In the genomic region with DNA sequence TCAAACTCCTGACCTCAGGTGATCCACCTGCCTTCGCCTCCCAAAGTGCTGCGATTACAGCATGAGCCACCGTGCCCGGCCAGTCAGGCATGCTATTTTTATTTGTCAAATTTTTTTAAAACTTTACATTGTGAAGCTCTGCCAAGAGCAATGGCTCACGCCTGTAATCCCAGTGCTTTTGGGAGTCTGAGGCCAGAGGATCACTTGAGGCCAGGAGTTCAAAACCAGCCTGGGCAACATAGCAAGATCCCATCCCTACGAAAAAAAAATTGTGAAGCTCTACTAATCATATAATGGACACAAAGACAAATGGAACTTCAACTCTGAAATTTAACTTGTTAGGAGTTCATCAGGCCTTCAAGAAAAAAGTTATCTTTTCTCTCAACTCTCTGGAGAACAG, we compare ENCODE assay signal across 1 cellular context.
TF ChIP-seq lines count a peak whose summit lies in the region.

No MANE protein-coding gene starts in this region.

TF ChIP-seq in A549, 52 proteins besides CTCF, POLR2A, EP300 and RAD21:
- no peak for TF ChIP-seq ESRRA (IDR thresholded peaks at IDR 0.05; ENCODE audit: borderline replicate concordance, low read length)
- TF ChIP-seq HOXB5 (CRISPR knock-in tag; IDR thresholded peaks at IDR 0.05), result no peak
